In genomic region chr14:61258985-61259384, GRCh38 we compare ENCODE assay signal across 15 cellular contexts. TPM values are rescaled to one million over a fixed set of nuclear protein-coding genes. Genes with fewer than 3 reads are reported as not detected.
DNase-seq lines count a peak whose midpoint lies in the region; ATAC-seq and TF ChIP-seq lines count a peak whose summit lies in the region.
"Had no signal": no experiment of that assay in that cellular context is flagged by ENCODE, and none has a peak within 500 bp of the region (broad histone marks: within the 10 kb centered on the region; RNA-seq: fewer than 3 reads in every experiment).

No MANE protein-coding gene starts in this region.

- H3K4me2 ChIP-seq in mammary epithelial cell (ENCODE audit: insufficient read depth, low read depth, low read length) (no peak overlapping the region), PC-3 (ENCODE audit: low read length) (peak overlapping the region; percentile 57)

- TF ChIP-seq CTCF in mammary epithelial cell (conservative IDR thresholded peaks at IDR 0.05 in 1 of 2, IDR thresholded peaks at IDR 0.05 in 1 of 2; ENCODE audit: extremely low read depth in 1 of 2, insufficient read depth in 1 of 2, low read depth in 1 of 2, low read length in 2 of 2) (no peak), MCF 10A (IDR thresholded peaks at IDR 0.05; ENCODE audit: unreplicated experiment) (no peak), PC-3 (conservative IDR thresholded peaks at IDR 0.05; ENCODE audit: low read depth, low read length) (no peak), fibroblast of the aortic adventitia (IDR thresholded peaks at IDR 0.05; ENCODE audit: insufficient read depth, low read length) (no peak), type B pancreatic cell (conservative IDR thresholded peaks at IDR 0.05) (no peak)

- H3K27me3 Mint-ChIP-seq in MCF 10A (ENCODE audit: insufficient read depth, unreplicated experiment) (no peaks in the 10 kb centered on the region), type B pancreatic cell (peaks cover 8% of the 10 kb centered on the region)

- DNase-seq in mammary epithelial cell (no peak), MCF 10A (ENCODE audit: unreplicated experiment) (no peak), PC-3 (peak; percentile 66), fibroblast of the aortic adventitia (ENCODE audit: low read depth) (peak; percentile 50), type B pancreatic cell (ENCODE audit: extremely low spot score, unreplicated experiment) (no peak), pons (ENCODE audit: low spot score) (no peak)
- DNase-seq: amygdala; COR-L47; naive thymus-derived CD8-positive, alpha-beta T cell; NCI-H446 treated with DMSO at 0.1 percent for 48 hours; stimulated activated CD4-positive, alpha-beta T cell treated with anti-CD3 and anti-CD28 coated beads, Interleukin-2, amount 100 ng/mL, for 24 hours had no signal

- H3K9ac ChIP-seq in mammary epithelial cell (ENCODE audit: insufficient read depth, low read length) (no peak overlapping the region), PC-3 (ENCODE audit: low read length) (no peak overlapping the region)

- intact Hi-C loops in mammary epithelial cell (cut with micrococcal nuclease) (no loop called here), MCF 10A (cut with micrococcal nuclease) (no loop called here), PC-3 (cut with micrococcal nuclease) (loop anchor here (2.0 kb wide), 1 partner anchor 276 kb away; no protein-coding TSS in a partner anchor)

- no peaks in the 10 kb centered on the region for H3K9me2 ChIP-seq in PC-3 (replicated peaks; ENCODE audit: low read length)

- ATAC-seq in PC-3 = peak; percentile 45
- no peak for ATAC-seq in GM21717 (IDR thresholded peaks at IDR 0.05; ENCODE audit: unreplicated experiment)
- ATAC-seq in GM18517 (IDR thresholded peaks at IDR 0.05; ENCODE audit: unreplicated experiment) = no peak
- ATAC-seq: naive thymus-derived CD8-positive, alpha-beta T cell had no signal

- H3K27ac ChIP-seq in mammary epithelial cell (ENCODE audit: insufficient read depth, low read depth, low read length) (no peak overlapping the region), PC-3 (ENCODE audit: low read length) (peak overlapping the region; percentile 28)
- H3K27ac ChIP-seq: right atrium auricular region had no signal

- H3K4me1 ChIP-seq in mammary epithelial cell (ENCODE audit: insufficient read depth, low read length) (no peaks in the 10 kb centered on the region), PC-3 (ENCODE audit: insufficient read depth, low read length) (peaks cover 46% of the 10 kb centered on the region)
- H3K4me1 ChIP-seq: right atrium auricular region had no signal

- dilution Hi-C loops in mammary epithelial cell (cut with HindIII; ENCODE audit: low sequenced_read_pairs) = no loop called here

- H3K79me2 ChIP-seq in mammary epithelial cell (ENCODE audit: insufficient read depth, low read length) (no peaks in the 10 kb centered on the region), PC-3 (ENCODE audit: low read length) (no peaks in the 10 kb centered on the region)

- H3K27me3 ChIP-seq in mammary epithelial cell (ENCODE audit: insufficient read depth, low read length) (no peaks in the 10 kb centered on the region), PC-3 (ENCODE audit: low read length) (no peaks in the 10 kb centered on the region)
- H3K27me3 ChIP-seq: right atrium auricular region had no signal

- CTCF ChIA-PET in mammary epithelial cell (lab: Charles Lee; ENCODE audit: low non-redundant PET) (no interaction called here), MCF 10A (lab: Yijun Ruan, JAX) (interaction anchor here (0.5 to 0.9 kb wide), 2 partner anchors 10 to 1945 kb away, joined by 3 read pairs; partner anchors contain the start of gene RHOJ), PC-3 (lab: Charles Lee) (interaction anchor here (0.6 kb wide), 1 partner anchor 38 kb away, joined by 3 read pairs; no protein-coding TSS in a partner anchor)

- no peak overlapping the region for H3K4me3 Mint-ChIP-seq in MCF 10A (ENCODE audit: unreplicated experiment)
- H3K4me3 Mint-ChIP-seq in type B pancreatic cell = peak overlapping the region; percentile 7
- H3K4me3 Mint-ChIP-seq: naive thymus-derived CD8-positive, alpha-beta T cell had no signal

- H3K4me3 ChIP-seq in mammary epithelial cell (replicated peaks in 1 of 3; ENCODE audit: insufficient read depth in 1 of 3, low read depth in 2 of 3, low read length in 3 of 3) = no peak overlapping the region
- no peak overlapping the region for H3K4me3 ChIP-seq in PC-3 (ENCODE audit: low read length)
- no peak overlapping the region for H3K4me3 ChIP-seq in fibroblast of the aortic adventitia (ENCODE audit: low read depth, low read length)
- H3K4me3 ChIP-seq: right atrium auricular region had no signal

- H2AFZ ChIP-seq in mammary epithelial cell (ENCODE audit: low read depth, low read length) (peak overlapping the region; percentile 36), PC-3 (ENCODE audit: low read length) (peak overlapping the region; percentile 69)

- BruUV-seq in mammary epithelial cell (replicated peaks; lab: Mats Ljungman, UMichigan) (no TSS peak), MCF 10A (replicated peaks; lab: Mats Ljungman, UMichigan) (no TSS peak), PC-3 (replicated peaks; lab: Mats Ljungman, UMichigan) (no TSS peak)

- H3K36me3 ChIP-seq in mammary epithelial cell (ENCODE audit: insufficient read depth, low read length) (no peaks in the 10 kb centered on the region), PC-3 (ENCODE audit: low read depth, low read length) (no peaks in the 10 kb centered on the region)
- H3K36me3 ChIP-seq: right atrium auricular region had no signal

- POLR2A ChIA-PET in MCF 10A (lab: Yijun Ruan, JAX) (no interaction called here), PC-3 (lab: Charles Lee; ENCODE audit: unreplicated experiment) (interaction anchor here (0.6 to 0.7 kb wide), 4 partner anchors 20 to 444 kb away, joined by 3 to 7 read pairs (median 3); no protein-coding TSS in a partner anchor)

- WGBS in mammary epithelial cell (ENCODE audit: low coverage, missing lambda C conversion rate) = 31% methylated on average over 4 of the region's 4 CpGs

- no peaks in the 10 kb centered on the region for H3F3A ChIP-seq in PC-3 (ENCODE audit: low read length, unreplicated experiment)

- in situ Hi-C loops in mammary epithelial cell (cut with MboI; ENCODE audit: low sequenced_read_pairs in 2 of 2) = loop anchor here (10.0 to 25.0 kb wide), 2 partner anchors 634 to 922 kb away; no protein-coding TSS in a partner anchor

- H3K36me3 Mint-ChIP-seq in MCF 10A (ENCODE audit: insufficient read depth, unreplicated experiment) (no peaks in the 10 kb centered on the region), type B pancreatic cell (no peaks in the 10 kb centered on the region)
- H3K36me3 Mint-ChIP-seq: naive thymus-derived CD8-positive, alpha-beta T cell had no signal

- H3K9me3 Mint-ChIP-seq in MCF 10A (ENCODE audit: unreplicated experiment) (no peaks in the 10 kb centered on the region), type B pancreatic cell (no peaks in the 10 kb centered on the region)
- H3K9me3 Mint-ChIP-seq: activated T-helper 2 cell treated with anti-CD3 and anti-CD28 coated beads, Interferon-gamma antibody, Interleukin-2, Interleukin-4, amounts not matched to agents 10 μg/mL and 5 μg/mL and 100 μg/mL, durations not matched to agents 14 hours and 24 hours and 36 hours; naive thymus-derived CD8-positive, alpha-beta T cell had no signal

- H4K20me1 ChIP-seq in mammary epithelial cell (ENCODE audit: insufficient read depth, low read length) = no peaks in the 10 kb centered on the region
- H4K20me1 ChIP-seq in PC-3 (ENCODE audit: low read length) = no peaks in the 10 kb centered on the region

- H3K9me3 ChIP-seq in mammary epithelial cell (replicated peaks; ENCODE audit: insufficient read depth, low read length) (no peaks in the 10 kb centered on the region), PC-3 (ENCODE audit: low read length) (no peaks in the 10 kb centered on the region)
- H3K9me3 ChIP-seq: right atrium auricular region had no signal

- H3K27ac Mint-ChIP-seq in MCF 10A (ENCODE audit: low read depth, unreplicated experiment) = no peak overlapping the region
- no peak overlapping the region for H3K27ac Mint-ChIP-seq in type B pancreatic cell
- H3K27ac Mint-ChIP-seq: activated T-helper 2 cell treated with anti-CD3 and anti-CD28 coated beads, Interferon-gamma antibody, Interleukin-2, Interleukin-4, amounts not matched to agents 10 μg/mL and 5 μg/mL and 100 μg/mL, durations not matched to agents 14 hours and 24 hours and 36 hours; naive thymus-derived CD8-positive, alpha-beta T cell had no signal

- H3K4me1 Mint-ChIP-seq in MCF 10A (ENCODE audit: insufficient read depth, unreplicated experiment) = no peaks in the 10 kb centered on the region
- peaks cover 54% of the 10 kb centered on the region for H3K4me1 Mint-ChIP-seq in type B pancreatic cell (ENCODE audit: unreplicated experiment)
- H3K4me1 Mint-ChIP-seq: naive thymus-derived CD8-positive, alpha-beta T cell had no signal

RNA-seq across cellular contexts. Expression of gene TMEM30B, which starts 22.2 kb away (rescaled TPM):
- 10 to 100 TPM; 28.8 to 33.7 TPM for total RNA-seq in mammary epithelial cell
- polyA plus RNA-seq in mammary epithelial cell = 20.1 TPM
- polyA minus RNA-seq in mammary epithelial cell = 27.8 TPM
- 0.09 and 0.22 TPM in 2 replicates for total RNA-seq in MCF 10A (2022)
- total RNA-seq in PC-3 (2014; rRNA removed) = 70.6 and 85.3 TPM in 2 replicates
- 3.8 and 4.9 TPM in 2 replicates for total RNA-seq in fibroblast of the aortic adventitia (ENCODE audit: low replicate concordance)
- total RNA-seq in type B pancreatic cell (ENCODE audit: low replicate concordance) = 12.2 and 25.3 TPM in 2 replicates

Comparison
In these comparisons a context has a peak if more than half of its experiments do, and no peak if none do; other contexts are left out.
1. DNase-seq: peak in PC-3 (single experiment) and fibroblast of the aortic adventitia (single experiment); none in mammary epithelial cell (single experiment), MCF 10A (single experiment), type B pancreatic cell (single experiment) and pons (single experiment).